In genomic region chr11:3057069-3057963, GRCh38 we compare ENCODE assay signal across 8 cellular contexts. TPM values are rescaled to one million over a fixed set of nuclear protein-coding genes. Genes with fewer than 3 reads are reported as not detected.
DNase-seq lines count a peak whose midpoint lies in the region; ATAC-seq lines count a peak whose summit lies in the region.

Gene CARS1 (minus strand): TSS chr11:3057423. CDS start chr11:3057367, 56 bp downstream.

- peak within 1 kb of the TSS; percentile 78 for H3K27ac ChIP-seq in epithelial cell of prostate

- peak; percentile 97 for DNase-seq in D341Med (ENCODE audit: low spot score)
- peak; percentile 97 for DNase-seq in HuH-7 (ENCODE audit: low spot score)
- DNase-seq in OCI-M1 (lab: John Stamatoyannopoulos, UW) = peak; percentile 95
- peak; percentile 94 for DNase-seq in activated T-cell treated with anti-CD3 and anti-CD28 coated beads for 24 hours (ENCODE audit: low read depth)
- peak; percentile 59 for DNase-seq in epithelial cell of prostate (ENCODE audit: low read depth, low spot score)
- DNase-seq in mucosa of gallbladder (ENCODE audit: low spot score) = peak; percentile 95
- DNase-seq in stimulated activated CD8-positive, alpha-beta memory T cell treated with anti-CD3 and anti-CD28 coated beads, Interleukin-4, amount 100 ng/mL, for 4 hours (ENCODE audit: low read depth in 2 of 2, low spot score in 1 of 2) = peak; percentile 85 to 88

- peak; percentile 95 for ATAC-seq in GM21515 (IDR thresholded peaks at IDR 0.05; ENCODE audit: unreplicated experiment)

RNA-seq across cellular contexts. Expression of gene CARS1, which starts in this region (rescaled TPM):
- 39.9 TPM for total RNA-seq in mucosa of gallbladder

Comparison
In these comparisons a context has a peak if more than half of its experiments do, and no peak if none do; other contexts are left out.
1. Peak in every context shown above with its lines: DNase-seq, ATAC-seq and H3K27ac ChIP-seq.